Comparison of ENCODE assay signal across 1 cellular context in the genomic region with DNA sequence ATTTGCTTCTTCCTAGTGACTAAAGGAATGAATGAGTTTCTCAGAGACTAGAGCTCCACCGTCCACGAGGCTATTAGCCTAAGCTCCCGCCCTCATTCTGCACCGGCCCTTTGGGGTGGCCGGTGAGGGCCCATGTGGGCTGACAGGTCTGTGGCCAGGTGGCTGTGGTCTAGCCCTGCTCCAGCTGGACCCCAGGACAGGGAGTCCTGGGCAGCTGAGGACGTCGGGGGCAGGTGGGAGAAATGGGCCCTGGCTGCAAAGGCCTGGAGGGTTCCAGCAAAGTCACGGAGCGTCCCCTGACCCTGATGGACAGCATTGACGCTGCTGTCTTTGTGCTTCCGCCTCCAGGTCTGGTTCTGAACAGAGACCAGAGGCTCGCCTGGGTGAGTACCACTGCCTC.
TF ChIP-seq lines count a peak whose summit lies in the region.

No MANE protein-coding gene starts in this region.

TF ChIP-seq in H1, 55 proteins besides CTCF, POLR2A, EP300 and RAD21:
- TF ChIP-seq CHD7 (IDR thresholded peaks at IDR 0.05; ENCODE audit: insufficient replicate concordance, low read length) (no peak), HDAC2 (IDR thresholded peaks at IDR 0.05; ENCODE audit: borderline replicate concordance in 1 of 2, low read depth in 2 of 2, low read length in 2 of 2) (no peak), SP4 (IDR thresholded peaks at IDR 0.05; ENCODE audit: low read length) (no peak), ZNF274 (IDR thresholded peaks at IDR 0.05; ENCODE audit: borderline replicate concordance, extremely low read depth, low read length) (no peak), YY1 (IDR thresholded peaks at IDR 0.05; ENCODE audit: low read depth, low read length) (no peak), BRCA1 (IDR thresholded peaks at IDR 0.05; ENCODE audit: low read depth, low read length) (no peak), TBP (IDR thresholded peaks at IDR 0.05; ENCODE audit: low read depth, low read length) (no peak)
- TF ChIP-seq, protein P1, sequence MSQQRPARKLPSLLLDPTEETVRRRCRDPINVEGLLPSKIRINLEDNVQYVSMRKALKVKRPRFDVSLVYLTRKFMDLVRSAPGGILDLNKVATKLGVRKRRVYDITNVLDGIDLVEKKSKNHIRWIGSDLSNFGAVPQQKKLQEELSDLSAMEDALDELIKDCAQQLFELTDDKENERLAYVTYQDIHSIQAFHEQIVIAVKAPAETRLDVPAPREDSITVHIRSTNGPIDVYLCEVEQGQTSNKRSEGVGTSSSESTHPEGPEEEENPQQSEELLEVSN (IDR thresholded peaks at IDR 0.05) = no peak
TF ChIP-seq in H1: peak in this region for 0.
